ENCODE assay signal across 10 cellular contexts in genomic region chr14:72049462-72049861, GRCh38.
DNase-seq lines count a peak whose midpoint lies in the region; ATAC-seq lines count a peak whose summit lies in the region.
"Had no signal": no experiment of that assay in that cellular context is flagged by ENCODE, and none has a peak within 500 bp of the region (broad histone marks: within the 10 kb centered on the region; RNA-seq: fewer than 3 reads in every experiment).

No MANE protein-coding gene starts in this region.

- ATAC-seq in GM18498 (IDR thresholded peaks at IDR 0.05; ENCODE audit: unreplicated experiment) (peak; percentile 55), GM19467 (IDR thresholded peaks at IDR 0.05; ENCODE audit: unreplicated experiment) (no peak), GM18517 (IDR thresholded peaks at IDR 0.05; ENCODE audit: unreplicated experiment) (no peak)
- ATAC-seq: left lobe of liver had no signal

- peak; percentile 42 for DNase-seq in NCI-H187 treated with DMSO at 0.1 percent for 48 hours (lab: John Stamatoyannopoulos, UW)
- no peak for DNase-seq in NCI-H187 (lab: John Stamatoyannopoulos, UW)
- DNase-seq in OCI-M2 (lab: John Stamatoyannopoulos, UW; ENCODE audit: unreplicated experiment), result peak; percentile 52
- DNase-seq in kidney tubule cell (ENCODE audit: low spot score), result peak; percentile 40
- DNase-seq in hippocampal formation (lab: John Stamatoyannopoulos, UW), result no peak
- DNase-seq: NCI-H1105 treated with DMSO at 0.1 percent for 48 hours had no signal

Comparison
In these comparisons a context has a peak if more than half of its experiments do, and no peak if none do; other contexts are left out.
1. DNase-seq: peak in NCI-H187 treated with DMSO at 0.1 percent for 48 hours (single experiment), OCI-M2 (single experiment) and kidney tubule cell (single experiment); none in NCI-H187 (0 of 2) and hippocampal formation (0 of 2).